ENCODE assay signal across 9 cellular contexts in genomic region chr1:201320168-201320842, GRCh38. TPM values are rescaled to one million over a fixed set of nuclear protein-coding genes. Genes with fewer than 3 reads are reported as not detected.
"Had no signal": no experiment of that assay in that cellular context is flagged by ENCODE, and none has a peak within 500 bp of the region (broad histone marks: within the 10 kb centered on the region; RNA-seq: fewer than 3 reads in every experiment).

No MANE protein-coding gene starts in this region.

- H3K4me1 Mint-ChIP-seq: neural progenitor cell had no signal

- H3K9me3 Mint-ChIP-seq: neural progenitor cell had no signal

- H3K27ac Mint-ChIP-seq: activated CD8-positive, alpha-beta T cell treated with anti-CD3 and anti-CD28 coated beads, Interleukin-2, amount 10 ng/mL, durations not matched to agents 7 days and 5 days; neural progenitor cell had no signal

- H3K36me3 Mint-ChIP-seq: neural progenitor cell had no signal

- H3K4me3 Mint-ChIP-seq: activated CD8-positive, alpha-beta T cell treated with anti-CD3 and anti-CD28 coated beads, Interleukin-2, amount 10 ng/mL, durations not matched to agents 7 days and 5 days; neural progenitor cell had no signal

- DNase-seq: activated CD4-positive, alpha-beta T cell treated with anti-CD3 and anti-CD28 coated beads for 4 hours; activated CD8-positive, alpha-beta memory T cell treated with anti-CD3 and anti-CD28 coated beads, Interleukin-2, amount 50 U/mL, for 48 hours; activated CD8-positive, alpha-beta T cell treated with anti-CD3 and anti-CD28 coated beads, Interleukin-2, amount 10 ng/mL, durations not matched to agents 7 days and 5 days; esophagus squamous epithelium; foreskin fibroblast; mesenchymal stem cell; tibial artery had no signal

RNA-seq across cellular contexts. Expression of gene PKP1, which starts 37.0 kb away (rescaled TPM):
- total RNA-seq: activated CD8-positive, alpha-beta T cell treated with anti-CD3 and anti-CD28 coated beads, Interleukin-2, amount 10 ng/mL, durations not matched to agents 7 days and 5 days; ascending aorta had no signal

RNA-seq across cellular contexts. Expression of gene TNNT2, which starts 57.2 kb away (rescaled TPM):
- total RNA-seq: activated CD8-positive, alpha-beta T cell treated with anti-CD3 and anti-CD28 coated beads, Interleukin-2, amount 10 ng/mL, durations not matched to agents 7 days and 5 days; ascending aorta had no signal
